ENCODE assay signal across 2 cellular contexts in the genomic region with DNA sequence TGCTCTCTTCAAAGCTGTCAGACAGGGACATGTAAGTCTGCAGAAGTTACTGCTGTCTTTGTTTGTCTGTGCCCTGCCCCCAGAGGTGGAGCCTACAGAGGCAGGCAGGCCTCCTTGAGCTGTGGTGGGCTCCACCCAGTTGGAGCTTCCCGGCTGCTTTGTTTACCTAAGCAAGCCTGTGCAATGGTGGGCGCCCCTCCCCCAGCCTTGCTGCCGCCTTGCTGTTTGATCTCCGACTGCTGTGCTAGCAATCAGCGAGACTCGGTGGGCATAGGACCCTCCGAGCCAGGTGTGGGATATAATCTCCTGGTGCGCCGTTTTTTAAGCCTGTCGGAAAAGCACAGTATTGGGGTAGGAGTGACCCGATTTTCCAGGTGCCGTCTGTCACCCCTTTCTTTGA. TPM values are rescaled to one million over a fixed set of nuclear protein-coding genes. Genes with fewer than 3 reads are reported as not detected.
"Had no signal": no experiment of that assay in that cellular context is flagged by ENCODE, and none has a peak within 500 bp of the region (broad histone marks: within the 10 kb centered on the region; RNA-seq: fewer than 3 reads in every experiment).

No MANE protein-coding gene starts in this region.

RNA-seq across cellular contexts. Expression of gene WFDC13, which starts 8.5 kb away (rescaled TPM):
- total RNA-seq: G401, GM12878 had no signal
- polyA plus RNA-seq: GM12878 had no signal

RNA-seq across cellular contexts. Expression of gene WFDC10B, which starts 11.5 kb away (rescaled TPM):
- total RNA-seq: G401, GM12878 had no signal
- polyA plus RNA-seq: GM12878 had no signal

RNA-seq across cellular contexts. Expression of gene WFDC11, which starts 23.3 kb away (rescaled TPM):
- total RNA-seq: G401, GM12878 had no signal
- polyA plus RNA-seq: GM12878 had no signal

RNA-seq across cellular contexts. Expression of gene SPINT4, which starts 28.8 kb away (rescaled TPM):
- total RNA-seq: G401, GM12878 had no signal
- polyA plus RNA-seq: GM12878 had no signal
